Comparison of ENCODE assay signal across 16 cellular contexts in the genomic region with DNA sequence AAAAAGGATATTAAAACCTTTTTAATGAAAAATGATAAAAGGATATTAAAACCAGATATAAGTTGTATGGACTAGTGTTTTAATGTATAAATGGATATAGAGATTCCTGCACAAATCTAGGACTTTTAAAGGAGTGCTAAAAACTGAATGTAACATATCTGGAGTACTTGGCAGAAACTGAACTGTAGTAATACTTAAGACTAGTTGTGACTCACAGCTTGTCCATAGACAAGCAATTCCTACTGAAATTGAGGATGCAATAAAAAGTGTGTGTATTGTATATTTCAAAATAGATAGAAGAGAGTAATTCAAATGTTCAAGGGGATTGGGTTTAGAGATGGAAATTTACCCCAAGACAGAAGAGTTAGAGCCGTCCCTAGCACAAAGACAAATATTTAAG.
"Had no signal": no experiment of that assay in that cellular context is flagged by ENCODE, and none has a peak within 500 bp of the region (broad histone marks: within the 10 kb centered on the region; RNA-seq: fewer than 3 reads in every experiment).

No MANE protein-coding gene starts in this region.

- H3K4me3 Mint-ChIP-seq: activated naive CD4-positive, alpha-beta T cell treated with anti-CD3 and anti-CD28 coated beads, Interleukin-2, amount 10 ng/mL, durations not matched to agents 7 days and 5 days; brain; naive B cell; stimulated activated naive B cell treated with anti-CD40 and anti-IgM and Interleukin-4, amounts not matched to agents 10 μg/mL and 1 μg/mL and 100 μg/mL, for 72 hours had no signal

- H3K27me3 ChIP-seq: adrenal gland, tibial nerve, vagina had no signal

- FAIRE-seq: TTC549 had no signal

- H3K4me3 ChIP-seq: adrenal gland, lower lobe of right lung, tibial nerve, vagina had no signal

- H3K27ac ChIP-seq: adrenal gland, lower lobe of right lung, tibial nerve, vagina had no signal

- H3K4me1 ChIP-seq: lower lobe of right lung had no signal

- H3K36me3 Mint-ChIP-seq: brain had no signal

- H3K27me3 Mint-ChIP-seq: activated naive CD4-positive, alpha-beta T cell treated with anti-CD3 and anti-CD28 coated beads, Interleukin-2, amount 10 ng/mL, durations not matched to agents 7 days and 5 days; brain; naive B cell; stimulated activated naive B cell treated with anti-CD40 and anti-IgM and Interleukin-4, amounts not matched to agents 10 μg/mL and 1 μg/mL and 100 μg/mL, for 72 hours had no signal

- H3K27ac Mint-ChIP-seq: activated naive CD4-positive, alpha-beta T cell treated with anti-CD3 and anti-CD28 coated beads, Interleukin-2, amount 10 ng/mL, durations not matched to agents 7 days and 5 days; activated T-helper 2 cell treated with anti-CD3 and anti-CD28 coated beads, Interferon-gamma antibody, Interleukin-2, Interleukin-4, amounts not matched to agents 10 μg/mL and 5 μg/mL and 100 μg/mL, durations not matched to agents 14 hours and 24 hours and 36 hours; naive B cell; stimulated activated naive B cell treated with anti-CD40 and anti-IgM and Interleukin-4, amounts not matched to agents 10 μg/mL and 1 μg/mL and 100 μg/mL, for 72 hours had no signal

- H3K36me3 ChIP-seq: adrenal gland, vagina had no signal

- H3K9me3 ChIP-seq: adrenal gland, lower lobe of right lung, tibial nerve, vagina had no signal

- H3K4me1 Mint-ChIP-seq: activated naive CD4-positive, alpha-beta T cell treated with anti-CD3 and anti-CD28 coated beads, Interleukin-2, amount 10 ng/mL, durations not matched to agents 7 days and 5 days had no signal

- DNase-seq: activated CD4-positive, alpha-beta T cell treated with anti-CD3 and anti-CD28 coated beads, Interleukin-2, amount 50 U/mL, for 1 hour; activated CD4-positive, CD25-positive, alpha-beta regulatory T cell; activated naive CD4-positive, alpha-beta T cell treated with anti-CD3 and anti-CD28 coated beads, Interleukin-2, amount 10 ng/mL, durations not matched to agents 7 days and 5 days; adrenal gland; cerebellar nuclear complex; hypothalamus; lower lobe of right lung; naive B cell; right cardiac atrium; stimulated activated CD4-positive, alpha-beta T cell treated with anti-CD3 and anti-CD28 coated beads, Interleukin-2, amount 100 ng/mL, for 24 hours; stimulated activated naive B cell treated with anti-CD40 and anti-IgM and Interleukin-4, amounts not matched to agents 10 μg/mL and 1 μg/mL and 100 μg/mL, for 72 hours had no signal

- H3K9me3 Mint-ChIP-seq: activated naive CD4-positive, alpha-beta T cell treated with anti-CD3 and anti-CD28 coated beads, Interleukin-2, amount 10 ng/mL, durations not matched to agents 7 days and 5 days; activated T-helper 2 cell treated with anti-CD3 and anti-CD28 coated beads, Interferon-gamma antibody, Interleukin-2, Interleukin-4, amounts not matched to agents 10 μg/mL and 5 μg/mL and 100 μg/mL, durations not matched to agents 14 hours and 24 hours and 36 hours; brain; naive B cell; stimulated activated naive B cell treated with anti-CD40 and anti-IgM and Interleukin-4, amounts not matched to agents 10 μg/mL and 1 μg/mL and 100 μg/mL, for 72 hours had no signal
